In genomic region chr1:86190873-86191272, GRCh38 we compare ENCODE assay signal across 23 cellular contexts. TPM values are rescaled to one million over a fixed set of nuclear protein-coding genes. Genes with fewer than 3 reads are reported as not detected.
DNase-seq lines count a peak whose midpoint lies in the region; ATAC-seq and TF ChIP-seq lines count a peak whose summit lies in the region.
"Had no signal": no experiment of that assay in that cellular context is flagged by ENCODE, and none has a peak within 500 bp of the region (broad histone marks: within the 10 kb centered on the region; RNA-seq: fewer than 3 reads in every experiment).

No MANE protein-coding gene starts in this region.

- 89 to 97% methylated on average over 1 of the region's 1 CpG for WGBS in sigmoid colon, 2 donors

- ATAC-seq in left lobe of liver: no peak
- no peak for ATAC-seq in esophagus mucosa
- ATAC-seq: GM12878 had no signal

- intact Hi-C loops in sigmoid colon (cut with DNase I): loop anchor here (2.0 to 5.0 kb wide), 2 partner anchors 34 to 66 kb away; partner anchors contain the start of gene COL24A1

- DNase-seq in amniotic epithelial cell (ENCODE audit: low read depth): peak; percentile 2
- DNase-seq in sigmoid colon: no peak
- DNase-seq in stimulated activated CD4-positive, alpha-beta T cell treated with anti-CD3 and anti-CD28 coated beads, Interleukin-4, amount 100 ng/mL, for 4 hours: no peak
- no peak for DNase-seq in left lobe of liver (ENCODE audit: low spot score)
- DNase-seq: 8988T; ACHN; BE2C; C1 segment of cervical spinal cord; CD4-positive, alpha-beta memory T cell; CD4-positive, CD25-positive, alpha-beta regulatory T cell; CD8-positive, alpha-beta memory T cell; COR-L47; DMS 273 treated with DMSO at 0.1 percent for 48 hours; DMS153; DMS53; DMS79; DND-41; EL; GDM1 had no signal

- peak overlapping the region in 3 of 4 donors; percentile 45 to 60 (median 56) for H3K27ac ChIP-seq in sigmoid colon
- H3K27ac ChIP-seq: BLaER1 had no signal

- TF ChIP-seq POLR2A in sigmoid colon (IDR thresholded peaks at IDR 0.05): no peak

- TF ChIP-seq CTCF in sigmoid colon (IDR thresholded peaks at IDR 0.05): no peak

- H3K27me3 ChIP-seq in sigmoid colon: no peaks in the 10 kb centered on the region
- H3K27me3 ChIP-seq: BE2C, BLaER1 had no signal

- peaks cover 0 to 60% (median 9%) of the 10 kb centered on the region in 4 donors for H3K4me1 ChIP-seq in sigmoid colon
- H3K4me1 ChIP-seq: BE2C, BLaER1 had no signal

- H3K4me3 ChIP-seq in sigmoid colon: no peak overlapping the region
- H3K4me3 ChIP-seq: BLaER1, GM12878 had no signal

- peak in 2 of 4 donors; percentile 26 to 50 for TF ChIP-seq EP300 in sigmoid colon (IDR thresholded peaks at IDR 0.05)

- H3K36me3 ChIP-seq in sigmoid colon: no peaks in the 10 kb centered on the region
- H3K36me3 ChIP-seq: BE2C, BLaER1 had no signal

- H3K9me3 ChIP-seq in sigmoid colon: no peaks in the 10 kb centered on the region
- H3K9me3 ChIP-seq: BE2C, BLaER1 had no signal

RNA-seq across cellular contexts. Expression of gene COL24A1, which starts 34.3 kb away (rescaled TPM):
- 1 to 10 TPM; 5.8 to 8.6 (median 7.8) TPM for total RNA-seq in sigmoid colon
- polyA plus RNA-seq in sigmoid colon: 1 to 10 TPM in 1 of 3 donors, under 1 TPM in 1, not detected in 1; under 0.01 to 1.5 TPM
- not detected for total RNA-seq in left lobe of liver
- not detected for total RNA-seq in esophagus mucosa
- total RNA-seq: CD8-positive, alpha-beta memory T cell; G401 had no signal
- polyA plus RNA-seq: CD4-positive, alpha-beta memory T cell; CD4-positive, CD25-positive, alpha-beta regulatory T cell; CD8-positive, alpha-beta memory T cell had no signal
